In the genomic region with DNA sequence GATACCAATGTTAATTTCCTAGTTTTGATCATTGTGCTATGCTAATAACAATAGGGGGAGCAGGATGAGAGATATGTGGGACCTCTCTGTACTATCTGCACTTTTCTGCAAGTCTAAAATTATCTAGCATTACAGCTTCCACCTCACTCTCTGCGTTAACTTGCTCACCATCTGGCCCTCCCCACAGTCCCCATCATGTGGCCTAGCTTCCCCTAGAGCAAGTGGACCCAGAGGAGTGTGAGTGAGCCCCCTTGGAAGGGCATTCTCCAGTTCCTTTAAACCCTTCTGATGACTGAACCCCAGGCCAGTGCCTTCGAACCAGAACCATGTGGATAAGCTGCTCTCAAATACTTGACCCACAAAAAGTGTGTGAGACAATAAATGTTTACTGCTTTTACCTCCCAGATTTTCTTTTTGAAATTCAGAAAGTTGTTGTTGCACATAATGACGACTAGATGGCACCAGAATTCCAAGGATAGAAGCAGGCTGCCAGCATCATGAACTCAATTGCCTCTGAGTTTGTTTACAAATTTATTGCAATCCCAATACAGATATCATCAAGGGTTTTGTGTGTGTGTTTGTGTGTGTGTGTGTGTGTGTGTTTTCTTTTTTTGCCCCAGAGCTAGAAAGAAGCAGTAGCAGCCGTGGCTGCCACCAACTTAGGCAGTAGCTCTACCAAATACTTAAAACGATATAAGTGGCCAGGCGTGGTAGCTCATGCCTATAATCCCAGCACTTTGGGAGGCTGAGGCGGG, we compare ENCODE assay signal across 9 cellular contexts. TPM values are rescaled to one million over a fixed set of nuclear protein-coding genes. Genes with fewer than 3 reads are reported as not detected.
DNase-seq lines count a peak whose midpoint lies in the region; ATAC-seq, FAIRE-seq and TF ChIP-seq lines count a peak whose summit lies in the region.
"Had no signal": no experiment of that assay in that cellular context is flagged by ENCODE, and none has a peak within 500 bp of the region (broad histone marks: within the 10 kb centered on the region; RNA-seq: fewer than 3 reads in every experiment).

No MANE protein-coding gene starts in this region.

- no peak overlapping the region for H2AFZ ChIP-seq in IMR-90 (replicated peaks; ENCODE audit: low read length, poor library complexity)
- H2AFZ ChIP-seq in PC-3 (ENCODE audit: low read length), result no peak overlapping the region
- H2AFZ ChIP-seq in H1 (ENCODE audit: low read length), result no peak overlapping the region

- H3K9ac ChIP-seq in IMR-90 (ENCODE audit: low read depth, low read length) (no peak overlapping the region), PC-3 (ENCODE audit: low read length) (no peak overlapping the region), H1 (replicated peaks in 1 of 4; ENCODE audit: extremely low read depth in 1 of 4, low read depth in 3 of 4, low read length in 3 of 4) (no peak overlapping the region)

- no peak overlapping the region for H3K56ac ChIP-seq in IMR-90 (ENCODE audit: extremely low read depth, insufficient read depth, low read length)
- no peak overlapping the region for H3K56ac ChIP-seq in H1 (replicated peaks; ENCODE audit: insufficient read length, low read depth, low read length)

- H4K8ac ChIP-seq in IMR-90 (ENCODE audit: low read depth in 2 of 2, low read length in 2 of 2) (no peak overlapping the region), H1 (ENCODE audit: extremely low read depth, insufficient read depth, low read length) (no peak overlapping the region)

- DNase-seq in DMS79 (lab: John Stamatoyannopoulos, UW), result peak; percentile 44
- DNase-seq in IMR-90, result peak; percentile 63
- DNase-seq in PC-3, result peak; percentile 65
- peak in 1 of 2 experiments; percentile 47 for DNase-seq in H1 (ENCODE audit: low read depth in 1 of 2, low spot score in 2 of 2)
- DNase-seq in myocyte (ENCODE audit: low read depth), result peak; percentile 59
- DNase-seq in activated effector memory CD4-positive, alpha-beta T cell treated with anti-CD3 and anti-CD28 coated beads, Interleukin-2, amount 50 U/mL, for 16 hours, result no peak

- no peak overlapping the region for H3K23ac ChIP-seq in IMR-90 (ENCODE audit: low read depth, low read length)
- no peak overlapping the region for H3K23ac ChIP-seq in H1 (ENCODE audit: insufficient read length)

- H3F3A ChIP-seq in PC-3 (ENCODE audit: low read length, unreplicated experiment), result no peaks in the 10 kb centered on the region

- H4K5ac ChIP-seq in IMR-90 (ENCODE audit: low read depth, low read length), result no peak overlapping the region
- peak overlapping the region; percentile 48 for H4K5ac ChIP-seq in H1 (ENCODE audit: insufficient read length, low read depth, low read length)

- TF ChIP-seq POLR2A in IMR-90 (IDR thresholded peaks at IDR 0.05; ENCODE audit: low read depth, low read length), result peak; percentile 28; the same call in 1 of the 2 replicates
- no peak for TF ChIP-seq POLR2A in H1 (IDR thresholded peaks at IDR 0.05; ENCODE audit: control extremely low read depth in 1 of 2, low read depth in 2 of 2, low read length in 2 of 2)

- H3K79me1 ChIP-seq in IMR-90 (ENCODE audit: low read depth in 1 of 2, low read length in 2 of 2) (no peaks in the 10 kb centered on the region), H1 (ENCODE audit: low read depth, low read length) (no peaks in the 10 kb centered on the region)

- H3K4me1 ChIP-seq in IMR-90 (ENCODE audit: control insufficient read depth, insufficient read depth, low read length) (no peaks in the 10 kb centered on the region), PC-3 (ENCODE audit: insufficient read depth, low read length) (no peaks in the 10 kb centered on the region), H1 (replicated peaks in 1 of 4; ENCODE audit: control insufficient read depth in 3 of 4, insufficient read depth in 4 of 4, low read length in 3 of 4) (no peaks in the 10 kb centered on the region)

- no peaks in the 10 kb centered on the region for H3K9me2 ChIP-seq in PC-3 (replicated peaks; ENCODE audit: low read length)

- H2BK120ac ChIP-seq in IMR-90 (ENCODE audit: low read depth, low read length), result no peak overlapping the region
- no peak overlapping the region for H2BK120ac ChIP-seq in H1 (replicated peaks; ENCODE audit: low read depth, low read length)

- no peak overlapping the region for H3K18ac ChIP-seq in IMR-90 (ENCODE audit: low read depth, low read length)
- no peak overlapping the region for H3K18ac ChIP-seq in H1 (ENCODE audit: extremely low read depth, low read length)

- no peak overlapping the region for H3K4me2 ChIP-seq in IMR-90 (ENCODE audit: low read depth, low read length)
- H3K4me2 ChIP-seq in PC-3 (ENCODE audit: low read length), result no peak overlapping the region; the same call in 1 of the 2 replicates
- H3K4me2 ChIP-seq in H1 (ENCODE audit: insufficient read depth in 1 of 2, low read depth in 2 of 2, low read length in 2 of 2), result no peak overlapping the region

- TF ChIP-seq CTCF in IMR-90 (conservative IDR thresholded peaks at IDR 0.05; ENCODE audit: low read depth, low read length) (peak; percentile 93), PC-3 (conservative IDR thresholded peaks at IDR 0.05; ENCODE audit: low read depth, low read length) (peak; percentile 80), H1 (IDR thresholded peaks at IDR 0.05; ENCODE audit: control extremely low read depth in 1 of 3, insufficient read depth in 1 of 3, low read depth in 1 of 3, low read length in 3 of 3) (peak in 2 of 3 experiments; percentile 66 to 69; a peak in 3 of 4 replicates)

- H3K4me3 ChIP-seq in IMR-90 (ENCODE audit: insufficient read depth, low read depth, low read length) (no peak overlapping the region), PC-3 (ENCODE audit: low read length) (no peak overlapping the region), H1 (ENCODE audit: extremely low read depth in 1 of 4, insufficient read depth in 2 of 4, low read depth in 3 of 4, low read length in 4 of 4) (no peak overlapping the region)
- H3K4me3 ChIP-seq: skin epidermis had no signal

- H3K23me2 ChIP-seq in H1 (ENCODE audit: low read depth, low read length), result no peaks in the 10 kb centered on the region

- H4K91ac ChIP-seq in IMR-90 (ENCODE audit: insufficient read depth, low read depth, low read length) (no peak overlapping the region), H1 (replicated peaks; ENCODE audit: insufficient read length, low read length) (no peak overlapping the region)

- ATAC-seq in IMR-90 (ENCODE audit: low read depth) (peak; percentile 77), PC-3 (no peak), GM21526 (IDR thresholded peaks at IDR 0.05; ENCODE audit: low FRiP score, unreplicated experiment) (no peak), GM21786 (IDR thresholded peaks at IDR 0.05; ENCODE audit: unreplicated experiment) (no peak)

- no peaks in the 10 kb centered on the region for H4K20me1 ChIP-seq in IMR-90 (ENCODE audit: insufficient read depth, low read length)
- no peaks in the 10 kb centered on the region for H4K20me1 ChIP-seq in PC-3 (ENCODE audit: low read length)
- H4K20me1 ChIP-seq in H1 (replicated peaks in 1 of 2; ENCODE audit: control insufficient read depth in 1 of 2, insufficient read depth in 2 of 2, low read length in 2 of 2), result no peaks in the 10 kb centered on the region

- no peak overlapping the region for H2BK5ac ChIP-seq in IMR-90 (ENCODE audit: low read depth, low read length, poor library complexity, severe bottlenecking)
- no peak overlapping the region for H2BK5ac ChIP-seq in H1 (ENCODE audit: low read depth, low read length)

- BruUV-seq in IMR-90 (replicated peaks; lab: Mats Ljungman, UMichigan) (no TSS peak), PC-3 (replicated peaks; lab: Mats Ljungman, UMichigan) (no TSS peak)

- TF ChIP-seq RAD21 in IMR-90 (IDR thresholded peaks at IDR 0.05; ENCODE audit: low read length) (peak; percentile 94), H1 (IDR thresholded peaks at IDR 0.05 in 1 of 2, conservative IDR thresholded peaks at IDR 0.05 in 1 of 2; ENCODE audit: low read depth in 2 of 2, low read length in 2 of 2) (peak; percentile 94 to 96)

- no peaks in the 10 kb centered on the region for H3K9me3 ChIP-seq in IMR-90 (ENCODE audit: control insufficient read depth, insufficient read depth, low read length)
- no peaks in the 10 kb centered on the region for H3K9me3 ChIP-seq in PC-3 (ENCODE audit: low read length)
- H3K9me3 ChIP-seq in H1 (ENCODE audit: insufficient read depth in 2 of 2, low read depth in 1 of 2, low read length in 1 of 2), result peaks cover 2 to 5% of the 10 kb centered on the region in 2 experiments; a peak in 2 of 4 replicates

- peaks cover 10% of the 10 kb centered on the region for H3K27me3 ChIP-seq in IMR-90 (ENCODE audit: control insufficient read depth, insufficient read depth, low read length)
- H3K27me3 ChIP-seq in PC-3 (ENCODE audit: low read length), result peaks cover 27% of the 10 kb centered on the region
- H3K27me3 ChIP-seq in H1 (replicated peaks in 1 of 4; ENCODE audit: control insufficient read depth in 3 of 4, extremely low read depth in 1 of 4, insufficient read depth in 3 of 4, low read length in 3 of 4), result no peaks in the 10 kb centered on the region; a peak in 1 of 7 replicates

- intact Hi-C loops in IMR-90 (cut with micrococcal nuclease), result loop anchor here (1.0 to 10.0 kb wide), 3 partner anchors 83 to 455 kb away; no protein-coding TSS in a partner anchor
- intact Hi-C loops in PC-3 (cut with micrococcal nuclease), result no loop called here

- in situ Hi-C loops in IMR-90 (cut with MboI; ENCODE audit: low sequenced_read_pairs), result loop anchor here (5.0 to 25.0 kb wide), 2 partner anchors 83 to 373 kb away; no protein-coding TSS in a partner anchor

- 0 out of 2 replicates have a peak overlapping the region, but pooled peaks have one; percentile 60 for H2BK12ac ChIP-seq in H1 (ENCODE audit: low read depth, low read length)

- H3K27ac ChIP-seq in IMR-90 (ENCODE audit: insufficient read depth, low read length) (no peak overlapping the region), PC-3 (ENCODE audit: low read length) (no peak overlapping the region), H1 (ENCODE audit: low read depth, low read length) (no peak overlapping the region)
- H3K27ac ChIP-seq: skin epidermis had no signal

- TF ChIP-seq EP300 in H1 (IDR thresholded peaks at IDR 0.05; ENCODE audit: borderline replicate concordance in 1 of 2, low read depth in 2 of 2, low read length in 2 of 2), result no peak

- FAIRE-seq in H1 (lab: Jason Lieb, UNC), result peak; percentile 94

- H3K36me3 ChIP-seq in IMR-90 (ENCODE audit: control insufficient read depth, insufficient read depth, low read length) (no peaks in the 10 kb centered on the region), PC-3 (ENCODE audit: low read depth, low read length) (no peaks in the 10 kb centered on the region), H1 (ENCODE audit: control insufficient read depth in 2 of 4, insufficient read depth in 4 of 4, low read length in 3 of 4) (no peaks in the 10 kb centered on the region)

- H3K79me2 ChIP-seq in PC-3 (ENCODE audit: low read length) (no peaks in the 10 kb centered on the region), H1 (ENCODE audit: control insufficient read depth in 1 of 2, insufficient read depth in 2 of 2, low read length in 2 of 2) (no peaks in the 10 kb centered on the region)

- WGBS in IMR-90 (ENCODE audit: extremely low coverage in 2 of 2, insufficient read length in 1 of 2), 2 experiments, result no CpG with 5 or more reads among the region's 7 CpGs
- 43% methylated on average over 7 of the region's 7 CpGs; no CpG with 5 or more reads in 1 of the 2 experiments for WGBS in H1 (ENCODE audit: extremely low coverage in 1 of 2, insufficient coverage in 1 of 2, insufficient read length in 1 of 2, insufficient replicate concordance in 2 of 2, low coverage in 1 of 2, low lambda C conversion rate in 2 of 2, missing lambda C conversion rate in 1 of 2), 2 experiments

- POLR2A ChIA-PET in IMR-90 (lab: Charles Lee; ENCODE audit: unreplicated experiment), result no interaction called here
- POLR2A ChIA-PET in PC-3 (lab: Charles Lee; ENCODE audit: unreplicated experiment), result interaction anchor here (0.9 kb wide), 1 partner anchor 66 kb away, joined by 4 read pairs; no protein-coding TSS in a partner anchor
- POLR2A ChIA-PET in H1 (lab: Charles Lee; ENCODE audit: partially characterized antibody), result no interaction called here

- H2BK15ac ChIP-seq in IMR-90 (ENCODE audit: low read depth, low read length) (no peak overlapping the region), H1 (ENCODE audit: low read length) (no peak overlapping the region)

- H2AK9ac ChIP-seq in IMR-90 (replicated peaks; ENCODE audit: low read depth, low read length, poor library complexity), result no peak overlapping the region

- H2AK5ac ChIP-seq in IMR-90 (ENCODE audit: low read depth, low read length) (no peak overlapping the region), H1 (ENCODE audit: low read depth, low read length) (no peak overlapping the region)

- H3K4ac ChIP-seq in IMR-90 (ENCODE audit: low read depth, low read length) (no peak overlapping the region), H1 (replicated peaks; ENCODE audit: insufficient read length, low read depth, low read length) (no peak overlapping the region)

- H3K9me1 ChIP-seq in IMR-90 (ENCODE audit: insufficient read depth, low read length), result no peaks in the 10 kb centered on the region

- dilution Hi-C loops in IMR-90 (cut with HindIII; ENCODE audit: low sequenced_read_pairs, unreplicated experiment), result no loop called here

- no peak overlapping the region for H2BK20ac ChIP-seq in IMR-90 (ENCODE audit: low read depth, low read length)
- 0 out of 2 replicates have a peak overlapping the region, but pooled peaks have one; percentile 21 for H2BK20ac ChIP-seq in H1 (ENCODE audit: low read length)

- CTCF ChIA-PET in IMR-90 (lab: Yijun Ruan, JAX) (interaction anchor here (0.6 to 1.1 kb wide), 3 partner anchors 12 to 307 kb away, joined by 3 read pairs; no protein-coding TSS in a partner anchor), PC-3 (lab: Charles Lee) (interaction anchor here (0.7 to 0.9 kb wide), 3 partner anchors 81 to 241 kb away, joined by 3 to 4 read pairs (median 3); no protein-coding TSS in a partner anchor), H1 (lab: Charles Lee; ENCODE audit: partially characterized antibody) (interaction anchor here (0.6 to 5.1 kb wide), 36 partner anchors 9 to 617 kb away, joined by 3 to 37 read pairs (median 4); a partner anchor contains a TSS)

- H3K14ac ChIP-seq in IMR-90 (replicated peaks; ENCODE audit: low read depth, low read length), result no peak overlapping the region
- no peak overlapping the region for H3K14ac ChIP-seq in H1 (ENCODE audit: insufficient read length)

RNA-seq across cellular contexts. Expression of a gene that starts 49.0 kb away (rescaled TPM):
- 17.0 and 25.3 TPM in 2 replicates for total RNA-seq in IMR-90 (2012; rRNA removed)
- polyA plus RNA-seq in IMR-90 (2012; rRNA removed), result 5.9 and 6.2 TPM in 2 replicates
- polyA plus RNA-seq in IMR-90 (2012; cell fraction: cytosol; rRNA removed), result 0.66 and 1.3 TPM in 2 replicates
- polyA plus RNA-seq in IMR-90 (2012; cell fraction: nucleus; rRNA removed; ENCODE audit: low replicate concordance), result 0.75 and 9.5 TPM in 2 replicates
- total RNA-seq in PC-3 (2014; rRNA removed), result 3.3 and 9.0 TPM in 2 replicates
- 11.0 and 12.0 TPM in 2 replicates for total RNA-seq in H1 (2021; fragmentation: NEBNext Ultra II Directional; extraction: Animal tissue kit (Norgen Biotek cat#: 25700))
- polyA plus RNA-seq in H1 (2011; rRNA removed), result 3.5 and 3.9 TPM in 2 replicates
- polyA plus RNA-seq in H1 (2011; cell fraction: cytosol; rRNA removed), result 6.0 TPM
- 4.1 TPM for polyA plus RNA-seq in H1 (2011; cell fraction: nucleus; rRNA removed)
- 5.2 to 10.9 TPM (median 9.6 TPM) in 4 replicates for polyA plus RNA-seq in H1 (2012, experiment 1 of 2)
- polyA plus RNA-seq in H1 (2012, experiment 2 of 2), result 1.6 TPM
- polyA plus RNA-seq in H1 (2013, experiment 1 of 2), result 9.6 TPM
- polyA plus RNA-seq in H1 (2013, experiment 2 of 2), result 10.8 TPM
- 12.2 and 17.6 TPM in 2 replicates for polyA minus RNA-seq in H1 (2011; rRNA and poly(A)+ RNA removed)
- polyA minus RNA-seq in H1 (2011; cell fraction: cytosol; rRNA and poly(A)+ RNA removed), result 4.6 TPM
- 14.7 TPM for polyA minus RNA-seq in H1 (2011; cell fraction: nucleus; rRNA and poly(A)+ RNA removed)
- 11.6 and 17.3 TPM in 2 replicates for total RNA-seq in myocyte
- 5.7 TPM for polyA plus RNA-seq in myocyte (2012)

RNA-seq across cellular contexts. Expression of a gene that starts 51.5 kb away (rescaled TPM):
- 1.4 and 1.8 TPM in 2 replicates for total RNA-seq in IMR-90 (2012; rRNA removed)
- polyA plus RNA-seq in IMR-90 (2012; rRNA removed), result 5.5 and 6.4 TPM in 2 replicates
- 3.1 and 5.2 TPM in 2 replicates for polyA plus RNA-seq in IMR-90 (2012; cell fraction: cytosol; rRNA removed)
- polyA plus RNA-seq in IMR-90 (2012; cell fraction: nucleus; rRNA removed; ENCODE audit: low replicate concordance), result 32.7 and 58.4 TPM in 2 replicates
- total RNA-seq in PC-3 (2014; rRNA removed), result 11.2 and 13.0 TPM in 2 replicates
- total RNA-seq in H1 (2021; fragmentation: NEBNext Ultra II Directional; extraction: Animal tissue kit (Norgen Biotek cat#: 25700)), result 15.9 and 18.3 TPM in 2 replicates
- polyA plus RNA-seq in H1 (2011; rRNA removed), result 4.9 and 9.2 TPM in 2 replicates
- polyA plus RNA-seq in H1 (2011; cell fraction: cytosol; rRNA removed), result 8.4 TPM
- polyA plus RNA-seq in H1 (2011; cell fraction: nucleus; rRNA removed), result 30.4 TPM
- 10.2 to 16.6 TPM (median 13.2 TPM) in 4 replicates for polyA plus RNA-seq in H1 (2012, experiment 1 of 2)
- polyA plus RNA-seq in H1 (2012, experiment 2 of 2), result 6.7 TPM
- polyA plus RNA-seq in H1 (2013, experiment 1 of 2), result 8.6 TPM
- polyA plus RNA-seq in H1 (2013, experiment 2 of 2), result 7.6 TPM
- 6.4 and 8.4 TPM in 2 replicates for polyA minus RNA-seq in H1 (2011; rRNA and poly(A)+ RNA removed)
- polyA minus RNA-seq in H1 (2011; cell fraction: cytosol; rRNA and poly(A)+ RNA removed), result 11.9 TPM
- 18.3 TPM for polyA minus RNA-seq in H1 (2011; cell fraction: nucleus; rRNA and poly(A)+ RNA removed)
- total RNA-seq in myocyte, result 11.1 and 12.8 TPM in 2 replicates
- polyA plus RNA-seq in myocyte (2012), result 13.9 TPM
